In the genomic region with DNA sequence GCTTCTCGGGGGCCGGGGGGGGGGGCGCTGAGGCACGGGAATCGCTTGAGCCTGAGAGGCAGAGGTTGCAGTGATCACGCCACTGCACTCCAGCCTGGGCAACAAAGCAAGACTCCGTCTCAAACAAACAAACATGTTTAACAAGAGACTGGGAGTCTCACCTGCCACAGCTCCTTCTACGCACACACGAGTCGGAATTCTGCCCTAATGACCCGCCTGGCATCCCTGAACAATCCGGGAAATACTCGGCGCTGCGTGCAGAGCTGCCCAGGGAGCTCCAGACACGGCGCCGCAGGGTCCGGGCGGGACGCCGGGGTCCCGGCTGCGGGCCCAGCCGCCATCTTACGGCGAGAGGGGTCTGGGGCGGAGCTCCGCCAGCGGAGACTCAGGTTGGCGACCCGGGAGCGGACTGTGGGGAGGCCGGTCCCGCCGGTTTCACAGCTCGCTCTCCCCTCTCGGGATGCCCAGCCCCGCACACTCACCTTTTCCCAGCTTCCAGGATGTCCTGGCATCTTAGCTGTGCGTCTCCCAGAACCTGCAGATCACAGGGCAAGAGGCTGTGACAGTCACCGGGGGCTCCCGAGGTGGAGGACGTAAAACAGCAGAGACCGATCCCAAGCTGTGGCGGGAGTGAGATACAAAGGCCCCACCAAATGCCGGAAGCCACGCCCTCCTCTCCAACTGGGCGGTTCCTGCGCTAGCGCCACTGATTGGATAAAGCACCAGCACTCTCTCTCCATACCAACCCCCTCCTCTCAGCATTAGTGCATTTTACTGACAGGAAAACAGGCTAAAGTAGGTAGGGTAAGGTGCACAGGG, we compare ENCODE assay signal across 1 cellular context.
TF ChIP-seq lines count a peak whose summit lies in the region.

No MANE protein-coding gene starts in this region.

TF ChIP-seq in HEK293, 187 proteins besides CTCF, POLR2A, EP300 and RAD21 (continued from another document and continues in another):
- TF ChIP-seq, protein P1, sequence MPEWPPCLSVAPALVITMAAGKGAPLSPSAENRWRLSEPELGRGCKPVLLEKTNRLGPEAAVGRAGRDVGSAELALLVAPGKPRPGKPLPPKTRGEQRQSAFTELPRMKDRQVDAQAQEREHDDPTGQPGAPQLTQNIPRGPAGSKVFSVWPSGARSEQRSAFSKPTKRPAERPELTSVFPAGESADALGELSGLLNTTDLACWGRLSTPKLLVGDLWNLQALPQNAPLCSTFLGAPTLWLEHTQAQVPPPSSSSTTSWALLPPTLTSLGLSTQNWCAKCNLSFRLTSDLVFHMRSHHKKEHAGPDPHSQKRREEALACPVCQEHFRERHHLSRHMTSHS (tag by site-specific recombination; IDR thresholded peaks at IDR 0.05): no peak
- TF ChIP-seq ZEB2 (tag by site-specific recombination; IDR thresholded peaks at IDR 0.05) (peak; percentile 33; the same call in 1 of the 2 replicates), ZNF221 (tag by site-specific recombination; IDR thresholded peaks at IDR 0.05; ENCODE audit: borderline replicate concordance) (no peak), KLF9 (tag by site-specific recombination; IDR thresholded peaks at IDR 0.05; ENCODE audit: low read depth) (no peak; the same call in 1 of the 2 replicates), ZNF423 (tag by site-specific recombination; IDR thresholded peaks at IDR 0.05) (no peak), ZNF792 (tag by site-specific recombination; IDR thresholded peaks at IDR 0.05) (no peak), EGR2 (tag by site-specific recombination; IDR thresholded peaks at IDR 0.05; ENCODE audit: low read depth) (no peak), ZNF248 (tag by site-specific recombination; IDR thresholded peaks at IDR 0.05) (no peak), ZNF571 (tag by site-specific recombination; IDR thresholded peaks at IDR 0.05) (no peak), ZNF514 (tag by site-specific recombination; IDR thresholded peaks at IDR 0.05) (no peak), ZFP69B (tag by site-specific recombination; IDR thresholded peaks at IDR 0.05) (0 out of 2 replicates have a peak, but pooled peaks have one; percentile 42), YY1 (tag by site-specific recombination; IDR thresholded peaks at IDR 0.05) (peak; percentile 50; the same call in 1 of the 2 replicates), ZNF658 (tag by site-specific recombination; IDR thresholded peaks at IDR 0.05) (no peak), ZNF174 (tag by site-specific recombination; IDR thresholded peaks at IDR 0.05) (no peak), ZNF548 (tag by site-specific recombination; IDR thresholded peaks at IDR 0.05) (no peak), MEIS1 (CRISPR knock-in tag; IDR thresholded peaks at IDR 0.05; ENCODE audit: borderline replicate concordance) (no peak), KLF16 (tag by site-specific recombination; IDR thresholded peaks at IDR 0.05) (peak; percentile 26; the same call in 1 of the 2 replicates), WT1 (tag by site-specific recombination; IDR thresholded peaks at IDR 0.05) (no peak), ZNF311 (tag by site-specific recombination; IDR thresholded peaks at IDR 0.05; ENCODE audit: borderline replicate concordance) (no peak), ZNF777 (tag by site-specific recombination; IDR thresholded peaks at IDR 0.05; ENCODE audit: borderline replicate concordance) (no peak), ZNF335 (tag by site-specific recombination; conservative IDR thresholded peaks at IDR 0.05) (peak; percentile 70), HOXA7 (CRISPR knock-in tag; IDR thresholded peaks at IDR 0.05; ENCODE audit: borderline replicate concordance) (no peak), SP7 (tag by site-specific recombination; IDR thresholded peaks at IDR 0.05) (peak; percentile 27; the same call in 1 of the 2 replicates), ZNF76 (tag by site-specific recombination; IDR thresholded peaks at IDR 0.05; ENCODE audit: borderline replicate concordance, low read depth) (0 out of 2 replicates have a peak, but pooled peaks have one; percentile 36), ZNF830 (tag by site-specific recombination; IDR thresholded peaks at IDR 0.05; ENCODE audit: low read depth) (no peak), ZNF341 (tag by site-specific recombination; IDR thresholded peaks at IDR 0.05; ENCODE audit: low read depth) (peak; percentile 81), ZNF629 (tag by site-specific recombination; IDR thresholded peaks at IDR 0.05) (no peak), GLI4 (tag by site-specific recombination; IDR thresholded peaks at IDR 0.05) (no peak), GLIS2 (tag by site-specific recombination; IDR thresholded peaks at IDR 0.05) (peak; percentile 69), ZSCAN30 (tag by site-specific recombination; IDR thresholded peaks at IDR 0.05) (no peak), ZNF302 (tag by site-specific recombination; IDR thresholded peaks at IDR 0.05; ENCODE audit: low read depth) (no peak), ZNF626 (tag by site-specific recombination; IDR thresholded peaks at IDR 0.05) (no peak), ZNF544 (tag by site-specific recombination; IDR thresholded peaks at IDR 0.05) (no peak), ZNF2 (tag by site-specific recombination; IDR thresholded peaks at IDR 0.05) (no peak), ZNF768 (tag by site-specific recombination; IDR thresholded peaks at IDR 0.05) (no peak), GLIS1 (tag by site-specific recombination; IDR thresholded peaks at IDR 0.05) (0 out of 2 replicates have a peak, but pooled peaks have one; percentile 16), ZFP3 (tag by site-specific recombination; IDR thresholded peaks at IDR 0.05; ENCODE audit: low read depth) (no peak), FEZF1 (tag by site-specific recombination; IDR thresholded peaks at IDR 0.05) (no peak), ZNF184 (tag by site-specific recombination; IDR thresholded peaks at IDR 0.05) (no peak)
- TF ChIP-seq, protein P2, sequence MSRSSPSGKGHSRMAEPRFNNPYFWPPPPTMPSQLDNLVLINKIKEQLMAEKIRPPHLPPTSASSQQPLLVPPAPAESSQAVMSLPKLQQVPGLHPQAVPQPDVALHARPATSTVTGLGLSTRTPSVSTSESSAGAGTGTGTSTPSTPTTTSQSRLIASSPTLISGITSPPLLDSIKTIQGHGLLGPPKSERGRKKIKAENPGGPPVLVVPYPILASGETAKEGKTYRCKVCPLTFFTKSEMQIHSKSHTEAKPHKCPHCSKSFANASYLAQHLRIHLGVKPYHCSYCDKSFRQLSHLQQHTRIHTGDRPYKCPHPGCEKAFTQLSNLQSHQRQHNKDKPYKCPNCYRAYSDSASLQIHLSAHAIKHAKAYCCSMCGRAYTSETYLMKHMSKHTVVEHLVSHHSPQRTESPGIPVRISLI (tag by site-specific recombination; IDR thresholded peaks at IDR 0.05): no peak
- TF ChIP-seq, protein P3, sequence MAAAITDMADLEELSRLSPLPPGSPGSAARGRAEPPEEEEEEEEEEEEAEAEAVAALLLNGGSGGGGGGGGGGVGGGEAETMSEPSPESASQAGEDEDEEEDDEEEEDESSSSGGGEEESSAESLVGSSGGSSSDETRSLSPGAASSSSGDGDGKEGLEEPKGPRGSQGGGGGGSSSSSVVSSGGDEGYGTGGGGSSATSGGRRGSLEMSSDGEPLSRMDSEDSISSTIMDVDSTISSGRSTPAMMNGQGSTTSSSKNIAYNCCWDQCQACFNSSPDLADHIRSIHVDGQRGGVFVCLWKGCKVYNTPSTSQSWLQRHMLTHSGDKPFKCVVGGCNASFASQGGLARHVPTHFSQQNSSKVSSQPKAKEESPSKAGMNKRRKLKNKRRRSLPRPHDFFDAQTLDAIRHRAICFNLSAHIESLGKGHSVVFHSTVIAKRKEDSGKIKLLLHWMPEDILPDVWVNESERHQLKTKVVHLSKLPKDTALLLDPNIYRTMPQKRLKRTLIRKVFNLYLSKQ (tag by site-specific recombination; IDR thresholded peaks at IDR 0.05; ENCODE audit: borderline replicate concordance): no peak
- TF ChIP-seq, protein P4, sequence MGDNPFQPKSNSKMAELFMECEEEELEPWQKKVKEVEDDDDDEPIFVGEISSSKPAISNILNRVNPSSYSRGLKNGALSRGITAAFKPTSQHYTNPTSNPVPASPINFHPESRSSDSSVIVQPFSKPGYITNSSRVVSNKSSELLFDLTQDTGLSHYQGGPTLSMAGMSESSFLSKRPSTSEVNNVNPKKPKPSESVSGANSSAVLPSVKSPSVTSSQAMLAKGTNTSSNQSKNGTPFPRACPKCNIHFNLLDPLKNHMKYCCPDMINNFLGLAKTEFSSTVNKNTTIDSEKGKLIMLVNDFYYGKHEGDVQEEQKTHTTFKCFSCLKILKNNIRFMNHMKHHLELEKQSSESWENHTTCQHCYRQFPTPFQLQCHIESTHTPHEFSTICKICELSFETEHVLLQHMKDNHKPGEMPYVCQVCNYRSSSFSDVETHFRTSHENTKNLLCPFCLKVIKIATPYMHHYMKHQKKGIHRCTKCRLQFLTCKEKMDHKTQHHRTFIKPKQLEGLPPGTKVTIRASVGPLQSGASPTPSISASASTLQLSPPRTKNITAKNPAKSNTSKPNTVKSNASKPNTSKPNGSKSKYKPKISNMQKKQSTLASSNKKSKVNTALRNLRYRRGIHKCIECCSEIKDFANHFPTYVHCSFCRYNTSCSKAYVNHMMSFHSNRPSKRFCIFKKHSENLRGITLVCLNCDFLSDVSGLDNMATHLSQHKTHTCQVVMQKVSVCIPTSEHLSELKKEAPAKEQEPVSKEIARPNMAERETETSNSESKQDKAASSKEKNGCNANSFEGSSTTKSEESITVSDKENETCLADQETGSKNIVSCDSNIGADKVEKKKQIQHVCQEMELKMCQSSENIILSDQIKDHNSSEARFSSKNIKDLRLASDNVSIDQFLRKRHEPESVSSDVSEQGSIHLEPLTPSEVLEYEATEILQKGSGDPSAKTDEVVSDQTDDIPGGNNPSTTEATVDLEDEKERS (tag by site-specific recombination; IDR thresholded peaks at IDR 0.05): no peak
- TF ChIP-seq, protein P5, sequence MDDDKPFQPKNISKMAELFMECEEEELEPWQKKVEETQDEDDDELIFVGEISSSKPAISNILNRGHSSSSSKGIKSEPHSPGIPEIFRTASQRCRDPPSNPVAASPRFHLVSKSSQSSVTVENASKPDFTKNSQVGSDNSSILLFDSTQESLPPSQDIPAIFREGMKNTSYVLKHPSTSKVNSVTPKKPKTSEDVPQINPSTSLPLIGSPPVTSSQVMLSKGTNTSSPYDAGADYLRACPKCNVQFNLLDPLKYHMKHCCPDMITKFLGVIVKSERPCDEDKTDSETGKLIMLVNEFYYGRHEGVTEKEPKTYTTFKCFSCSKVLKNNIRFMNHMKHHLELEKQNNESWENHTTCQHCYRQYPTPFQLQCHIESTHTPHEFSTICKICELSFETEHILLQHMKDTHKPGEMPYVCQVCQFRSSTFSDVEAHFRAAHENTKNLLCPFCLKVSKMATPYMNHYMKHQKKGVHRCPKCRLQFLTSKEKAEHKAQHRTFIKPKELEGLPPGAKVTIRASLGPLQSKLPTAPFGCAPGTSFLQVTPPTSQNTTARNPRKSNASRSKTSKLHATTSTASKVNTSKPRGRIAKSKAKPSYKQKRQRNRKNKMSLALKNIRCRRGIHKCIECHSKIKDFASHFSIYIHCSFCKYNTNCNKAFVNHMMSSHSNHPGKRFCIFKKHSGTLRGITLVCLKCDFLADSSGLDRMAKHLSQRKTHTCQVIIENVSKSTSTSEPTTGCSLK (tag by site-specific recombination; IDR thresholded peaks at IDR 0.05): no peak
- TF ChIP-seq, protein P6, sequence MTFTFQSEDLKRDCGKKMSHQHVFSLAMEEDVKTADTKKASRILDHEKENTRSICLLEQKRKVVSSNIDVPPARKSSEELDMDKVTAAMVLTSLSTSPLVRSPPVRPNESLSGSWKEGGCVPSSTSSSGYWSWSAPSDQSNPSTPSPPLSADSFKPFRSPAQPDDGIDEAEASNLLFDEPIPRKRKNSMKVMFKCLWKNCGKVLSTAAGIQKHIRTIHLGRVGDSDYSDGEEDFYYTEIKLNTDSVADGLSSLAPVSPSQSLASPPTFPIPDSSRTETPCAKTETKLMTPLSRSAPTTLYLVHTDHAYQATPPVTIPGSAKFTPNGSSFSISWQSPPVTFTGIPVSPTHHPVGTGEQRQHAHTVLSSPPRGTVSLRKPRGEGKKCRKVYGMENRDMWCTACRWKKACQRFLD (tag by site-specific recombination; IDR thresholded peaks at IDR 0.05): no peak
- TF ChIP-seq, protein P7, sequence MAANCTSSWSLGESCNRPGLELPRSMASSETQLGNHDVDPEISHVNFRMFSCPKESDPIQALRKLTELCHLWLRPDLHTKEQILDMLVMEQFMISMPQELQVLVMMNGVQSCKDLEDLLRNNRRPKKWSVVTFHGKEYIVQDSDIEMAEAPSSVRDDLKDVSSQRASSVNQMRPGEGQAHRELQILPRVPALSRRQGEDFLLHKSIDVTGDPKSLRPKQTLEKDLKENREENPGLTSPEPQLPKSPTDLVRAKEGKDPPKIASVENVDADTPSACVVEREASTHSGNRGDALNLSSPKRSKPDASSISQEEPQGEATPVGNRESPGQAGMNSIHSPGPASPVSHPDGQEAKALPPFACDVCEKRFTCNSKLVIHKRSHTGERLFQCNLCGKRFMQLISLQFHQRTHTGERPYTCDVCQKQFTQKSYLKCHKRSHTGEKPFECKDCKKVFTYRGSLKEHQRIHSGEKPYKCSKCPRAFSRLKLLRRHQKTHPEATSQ (tag by site-specific recombination; IDR thresholded peaks at IDR 0.05): no peak
- TF ChIP-seq, protein P8, sequence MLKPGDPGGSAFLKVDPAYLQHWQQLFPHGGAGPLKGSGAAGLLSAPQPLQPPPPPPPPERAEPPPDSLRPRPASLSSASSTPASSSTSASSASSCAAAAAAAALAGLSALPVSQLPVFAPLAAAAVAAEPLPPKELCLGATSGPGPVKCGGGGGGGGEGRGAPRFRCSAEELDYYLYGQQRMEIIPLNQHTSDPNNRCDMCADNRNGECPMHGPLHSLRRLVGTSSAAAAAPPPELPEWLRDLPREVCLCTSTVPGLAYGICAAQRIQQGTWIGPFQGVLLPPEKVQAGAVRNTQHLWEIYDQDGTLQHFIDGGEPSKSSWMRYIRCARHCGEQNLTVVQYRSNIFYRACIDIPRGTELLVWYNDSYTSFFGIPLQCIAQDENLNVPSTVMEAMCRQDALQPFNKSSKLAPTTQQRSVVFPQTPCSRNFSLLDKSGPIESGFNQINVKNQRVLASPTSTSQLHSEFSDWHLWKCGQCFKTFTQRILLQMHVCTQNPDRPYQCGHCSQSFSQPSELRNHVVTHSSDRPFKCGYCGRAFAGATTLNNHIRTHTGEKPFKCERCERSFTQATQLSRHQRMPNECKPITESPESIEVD (tag by site-specific recombination; IDR thresholded peaks at IDR 0.05): no peak
- TF ChIP-seq, protein P9, sequence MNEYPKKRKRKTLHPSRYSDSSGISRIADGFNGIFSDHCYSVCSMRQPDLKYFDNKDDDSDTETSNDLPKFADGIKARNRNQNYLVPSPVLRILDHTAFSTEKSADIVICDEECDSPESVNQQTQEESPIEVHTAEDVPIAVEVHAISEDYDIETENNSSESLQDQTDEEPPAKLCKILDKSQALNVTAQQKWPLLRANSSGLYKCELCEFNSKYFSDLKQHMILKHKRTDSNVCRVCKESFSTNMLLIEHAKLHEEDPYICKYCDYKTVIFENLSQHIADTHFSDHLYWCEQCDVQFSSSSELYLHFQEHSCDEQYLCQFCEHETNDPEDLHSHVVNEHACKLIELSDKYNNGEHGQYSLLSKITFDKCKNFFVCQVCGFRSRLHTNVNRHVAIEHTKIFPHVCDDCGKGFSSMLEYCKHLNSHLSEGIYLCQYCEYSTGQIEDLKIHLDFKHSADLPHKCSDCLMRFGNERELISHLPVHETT (tag by site-specific recombination; IDR thresholded peaks at IDR 0.05): no peak
